23 cellular contexts compared by ENCODE assay signal in the genomic region with DNA sequence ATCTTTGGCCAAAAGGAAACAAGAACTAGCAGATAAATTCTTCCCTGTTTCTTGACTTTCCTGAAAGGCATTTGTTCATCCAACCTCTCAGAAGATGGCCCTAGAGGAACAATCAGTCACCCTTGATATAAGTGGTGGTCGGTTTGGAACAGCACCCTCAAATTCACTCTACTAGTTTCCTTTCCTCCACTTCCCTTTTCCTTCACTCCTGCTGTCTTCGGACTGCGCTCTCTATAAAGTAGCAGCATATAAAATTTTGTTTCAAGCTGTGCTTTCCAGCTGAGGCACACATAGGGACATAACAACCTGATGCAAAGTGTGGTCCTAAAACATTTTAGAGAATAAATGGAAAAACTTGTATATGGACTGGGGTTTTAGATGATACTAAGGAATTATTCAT.
"Had no signal": no experiment of that assay in that cellular context is flagged by ENCODE, and none has a peak within 500 bp of the region (broad histone marks: within the 10 kb centered on the region; RNA-seq: fewer than 3 reads in every experiment).

No MANE protein-coding gene starts in this region.

- H3K4me1 ChIP-seq: esophagus muscularis mucosa, foreskin keratinocyte, heart right ventricle, suprapubic skin, tibial nerve had no signal

- H3K4me3 Mint-ChIP-seq: activated B cell treated with CpG ODN at 0.5 μM for 24 hours; activated CD8-positive, alpha-beta memory T cell treated with anti-CD3 and anti-CD28 coated beads, Interleukin-2, amount 10 ng/mL, durations not matched to agents 7 days and 5 days; activated CD8-positive, alpha-beta T cell treated with anti-CD3 and anti-CD28 coated beads, Interleukin-2, amount 10 ng/mL, durations not matched to agents 7 days and 5 days; activated naive CD8-positive, alpha-beta T cell; activated T-cell treated with anti-CD3 and anti-CD28 coated beads, Interleukin-2, amount 50 U/mL, for 72 hours; central memory CD8-positive, alpha-beta T cell; dendritic cell treated with granulocyte-macrophage colony-stimulating factor and Interleukin-4, amounts not matched to agents 40 ng/mL and 50 ng/mL, for 4 days; endodermal cell; memory B cell; naive thymus-derived CD8-positive, alpha-beta T cell; neural crest cell had no signal

- H3K27ac Mint-ChIP-seq: activated B cell treated with CpG ODN at 0.5 μM for 24 hours; activated CD8-positive, alpha-beta memory T cell treated with anti-CD3 and anti-CD28 coated beads, Interleukin-2, amount 10 ng/mL, durations not matched to agents 7 days and 5 days; activated CD8-positive, alpha-beta T cell treated with anti-CD3 and anti-CD28 coated beads, Interleukin-2, amount 10 ng/mL, durations not matched to agents 7 days and 5 days; activated naive CD8-positive, alpha-beta T cell; activated T-cell treated with anti-CD3 and anti-CD28 coated beads, Interleukin-2, amount 50 U/mL, for 72 hours; dendritic cell treated with granulocyte-macrophage colony-stimulating factor and Interleukin-4, amounts not matched to agents 40 ng/mL and 50 ng/mL, for 4 days; endodermal cell; memory B cell; naive thymus-derived CD8-positive, alpha-beta T cell had no signal

- DNase-seq: activated B cell treated with CpG ODN at 0.5 μM for 24 hours; activated CD8-positive, alpha-beta memory T cell treated with anti-CD3 and anti-CD28 coated beads, Interleukin-2, amount 10 ng/mL, durations not matched to agents 7 days and 5 days; activated CD8-positive, alpha-beta T cell treated with anti-CD3 and anti-CD28 coated beads, Interleukin-2, amount 10 ng/mL, durations not matched to agents 7 days and 5 days; activated naive CD4-positive, alpha-beta T cell; activated T-cell treated with anti-CD3 and anti-CD28 coated beads, Interleukin-2, amount 50 U/mL, for 72 hours; anterior cingulate cortex; endodermal cell; heart right ventricle; naive thymus-derived CD8-positive, alpha-beta T cell; posterior cingulate gyrus; right cardiac atrium; stimulated activated CD4-positive, alpha-beta T cell treated with anti-CD3 and anti-CD28 coated beads, Interleukin-15, amount 100 ng/mL, for 24 hours; stimulated activated CD4-positive, alpha-beta T cell treated with anti-CD3 and anti-CD28 coated beads, Interleukin-2, amount 100 ng/mL, for 24 hours; stimulated activated naive CD4-positive, alpha-beta T cell had no signal

- ATAC-seq: activated CD8-positive, alpha-beta memory T cell treated with anti-CD3 and anti-CD28 coated beads, Interleukin-2, amount 10 ng/mL, durations not matched to agents 7 days and 5 days; activated CD8-positive, alpha-beta T cell treated with anti-CD3 and anti-CD28 coated beads, Interleukin-2, amount 10 ng/mL, durations not matched to agents 7 days and 5 days; activated T-cell treated with anti-CD3 and anti-CD28 coated beads, Interleukin-2, amount 50 U/mL, for 72 hours; foreskin keratinocyte; heart right ventricle; naive thymus-derived CD8-positive, alpha-beta T cell; right cardiac atrium had no signal

- H3K27ac ChIP-seq: esophagus muscularis mucosa, foreskin keratinocyte, heart right ventricle, suprapubic skin, tibial nerve had no signal

- H3K9me3 ChIP-seq: esophagus muscularis mucosa, heart right ventricle, suprapubic skin, tibial nerve had no signal

- H3K4me1 Mint-ChIP-seq: activated CD8-positive, alpha-beta memory T cell treated with anti-CD3 and anti-CD28 coated beads, Interleukin-2, amount 10 ng/mL, durations not matched to agents 7 days and 5 days; central memory CD8-positive, alpha-beta T cell; neural crest cell had no signal

- H3K36me3 Mint-ChIP-seq: activated CD8-positive, alpha-beta memory T cell treated with anti-CD3 and anti-CD28 coated beads, Interleukin-2, amount 10 ng/mL, durations not matched to agents 7 days and 5 days; activated naive CD8-positive, alpha-beta T cell; memory B cell had no signal

- H3K27me3 Mint-ChIP-seq: activated B cell treated with CpG ODN at 0.5 μM for 24 hours; activated naive CD8-positive, alpha-beta T cell; central memory CD8-positive, alpha-beta T cell; dendritic cell treated with granulocyte-macrophage colony-stimulating factor and Interleukin-4, amounts not matched to agents 40 ng/mL and 50 ng/mL, for 4 days; memory B cell had no signal

- H3K9me3 Mint-ChIP-seq: activated B cell treated with CpG ODN at 0.5 μM for 24 hours; activated T-cell treated with anti-CD3 and anti-CD28 coated beads, Interleukin-2, amount 50 U/mL, for 72 hours; central memory CD8-positive, alpha-beta T cell; dendritic cell treated with granulocyte-macrophage colony-stimulating factor and Interleukin-4, amounts not matched to agents 40 ng/mL and 50 ng/mL, for 4 days; endodermal cell; memory B cell; naive thymus-derived CD8-positive, alpha-beta T cell; neural crest cell had no signal

- H3K27me3 ChIP-seq: esophagus muscularis mucosa, foreskin keratinocyte, heart right ventricle, suprapubic skin, tibial nerve had no signal

- H3K36me3 ChIP-seq: esophagus muscularis mucosa, heart right ventricle, suprapubic skin, tibial nerve had no signal

- H3K4me3 ChIP-seq: esophagus muscularis mucosa, heart right ventricle, suprapubic skin, tibial nerve had no signal
